In genomic region chr11:60538627-60539026, GRCh38 we compare ENCODE assay signal across 5 cellular contexts. TPM values are rescaled to one million over a fixed set of nuclear protein-coding genes. Genes with fewer than 3 reads are reported as not detected.
"Had no signal": no experiment of that assay in that cellular context is flagged by ENCODE, and none has a peak within 500 bp of the region (broad histone marks: within the 10 kb centered on the region; RNA-seq: fewer than 3 reads in every experiment).

No MANE protein-coding gene starts in this region.

RNA-seq across cellular contexts. Expression of gene MS4A13, which starts 23.4 kb away (rescaled TPM):
- total RNA-seq: HepG2, HT-29, HT1080, IMR-90 had no signal
- polyA plus RNA-seq: HepG2, IgD-negative memory B cell, IMR-90 had no signal

RNA-seq across cellular contexts. Expression of gene MS4A12, which starts 46.0 kb away (rescaled TPM):
- total RNA-seq: HepG2, HT-29, HT1080, IMR-90 had no signal
- polyA plus RNA-seq: HepG2, IgD-negative memory B cell, IMR-90 had no signal
